ENCODE assay signal across 8 cellular contexts in genomic region chr3:147945968-147946519, GRCh38.
DNase-seq lines count a peak whose midpoint lies in the region; ATAC-seq and TF ChIP-seq lines count a peak whose summit lies in the region.

No MANE protein-coding gene starts in this region.

- H3K4me1 ChIP-seq in HUES6 (ENCODE audit: control insufficient read depth, insufficient read depth, low read length): peaks cover 30% of the 10 kb centered on the region
- H3K4me1 ChIP-seq in iPS-18a (ENCODE audit: control insufficient read depth, low read depth, low read length): peaks cover 19% of the 10 kb centered on the region
- peaks cover 0 to 7% (median 0%) of the 10 kb centered on the region in 4 donors for H3K4me1 ChIP-seq in stomach

- H3K27ac ChIP-seq in HUES6 (ENCODE audit: low read depth, low read length): peak overlapping the region; percentile 63; the same call in 1 of the 2 replicates
- peak overlapping the region; percentile 48 for H3K27ac ChIP-seq in angular gyrus (ENCODE audit: low read depth, low read length)
- peak overlapping the region; percentile 55 for H3K27ac ChIP-seq in iPS-18a (ENCODE audit: low read length)
- peak overlapping the region in 2 of 5 donors; percentile 13 to 33 for H3K27ac ChIP-seq in stomach

- intact Hi-C loops in stomach (cut with DNase I; ENCODE audit: low total_unique reads): no loop called here

- 13 to 42% (median 33%) methylated on average over 4 of the region's 4 CpGs for WGBS in stomach, 5 donors

- H3K9me3 ChIP-seq in HUES6 (ENCODE audit: control insufficient read depth, insufficient read depth, low read depth, low read length) (no peaks in the 10 kb centered on the region), iPS-18a (ENCODE audit: control insufficient read depth, low read depth, low read length) (no peaks in the 10 kb centered on the region), stomach (no peaks in the 10 kb centered on the region)

- H3K4me3 ChIP-seq in HUES6 (ENCODE audit: low read depth, low read length) (no peak overlapping the region), iPS-18a (ENCODE audit: low read length) (peak overlapping the region; percentile 3), stomach (peak overlapping the region; percentile 7 to 37 (median 28))

- peak; percentile 75 for DNase-seq in AG09319 (ENCODE audit: extremely low read depth, low read depth)
- no peak for DNase-seq in stomach
- no peak for DNase-seq in cerebellar nuclear complex (lab: John Stamatoyannopoulos, UW)
- DNase-seq in NCI-H2196 treated with DMSO at 0.1 percent for 48 hours (lab: John Stamatoyannopoulos, UW; ENCODE audit: unreplicated experiment): no peak

- H3K27me3 ChIP-seq in HUES6 (ENCODE audit: control insufficient read depth, insufficient read depth, low read length): no peaks in the 10 kb centered on the region
- H3K27me3 ChIP-seq in iPS-18a (ENCODE audit: control insufficient read depth, insufficient read depth, low read length): no peaks in the 10 kb centered on the region
- H3K27me3 ChIP-seq in stomach: no peaks in the 10 kb centered on the region

- H3K36me3 ChIP-seq in HUES6 (ENCODE audit: control insufficient read depth, insufficient read depth, low read length): no peaks in the 10 kb centered on the region
- H3K36me3 ChIP-seq in iPS-18a (ENCODE audit: control insufficient read depth, low read depth, low read length): no peaks in the 10 kb centered on the region
- H3K36me3 ChIP-seq in stomach: no peaks in the 10 kb centered on the region

- H3K9ac ChIP-seq in HUES6 (ENCODE audit: low read length) (no peak overlapping the region), iPS-18a (ENCODE audit: low read length) (peak overlapping the region; percentile 43)

- TF ChIP-seq POLR2A in stomach (IDR thresholded peaks at IDR 0.05): no peak

- TF ChIP-seq CTCF in AG09319 (IDR thresholded peaks at IDR 0.05; ENCODE audit: low read depth, low read length) (peak; percentile 81), stomach (IDR thresholded peaks at IDR 0.05) (peak in 4 of 7 experiments; percentile 25 to 41 (median 38))

- peak; percentile 42 for ATAC-seq in GM19043 (IDR thresholded peaks at IDR 0.05; ENCODE audit: low read depth, unreplicated experiment)

- no peak for TF ChIP-seq EP300 in stomach (IDR thresholded peaks at IDR 0.05)
